ENCODE assay signal across 1 cellular context in the genomic region with DNA sequence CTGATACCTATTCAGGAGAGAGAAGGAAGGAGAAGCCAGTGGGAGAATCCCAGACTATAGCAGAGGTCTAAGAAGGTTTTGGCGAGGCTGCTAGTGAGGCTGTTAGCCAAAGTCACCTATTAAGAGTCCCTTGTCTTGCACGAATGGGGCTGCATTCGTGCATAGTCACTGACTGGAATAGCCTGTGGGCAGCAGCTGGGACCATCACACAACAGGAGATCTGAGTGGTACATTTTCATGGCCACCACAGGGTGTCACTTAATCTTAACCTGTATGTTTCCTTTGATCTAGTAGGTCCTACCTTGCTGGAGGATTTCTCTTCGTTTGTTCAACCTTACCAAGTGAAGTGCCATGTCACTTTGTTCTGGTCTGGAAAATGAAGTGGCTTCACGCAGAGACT.
TF ChIP-seq lines count a peak whose summit lies in the region.

No MANE protein-coding gene starts in this region.

TF ChIP-seq in WTC11, 78 proteins besides CTCF, POLR2A, EP300 and RAD21 (continued from another document):
- TF ChIP-seq, protein P1, sequence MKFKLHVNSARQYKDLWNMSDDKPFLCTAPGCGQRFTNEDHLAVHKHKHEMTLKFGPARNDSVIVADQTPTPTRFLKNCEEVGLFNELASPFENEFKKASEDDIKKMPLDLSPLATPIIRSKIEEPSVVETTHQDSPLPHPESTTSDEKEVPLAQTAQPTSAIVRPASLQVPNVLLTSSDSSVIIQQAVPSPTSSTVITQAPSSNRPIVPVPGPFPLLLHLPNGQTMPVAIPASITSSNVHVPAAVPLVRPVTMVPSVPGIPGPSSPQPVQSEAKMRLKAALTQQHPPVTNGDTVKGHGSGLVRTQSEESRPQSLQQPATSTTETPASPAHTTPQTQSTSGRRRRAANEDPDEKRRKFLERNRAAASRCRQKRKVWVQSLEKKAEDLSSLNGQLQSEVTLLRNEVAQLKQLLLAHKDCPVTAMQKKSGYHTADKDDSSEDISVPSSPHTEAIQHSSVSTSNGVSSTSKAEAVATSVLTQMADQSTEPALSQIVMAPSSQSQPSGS (CRISPR knock-in tag; IDR thresholded peaks at IDR 0.05; ENCODE audit: borderline replicate concordance, low read depth), result no peak
- TF ChIP-seq, protein P2, sequence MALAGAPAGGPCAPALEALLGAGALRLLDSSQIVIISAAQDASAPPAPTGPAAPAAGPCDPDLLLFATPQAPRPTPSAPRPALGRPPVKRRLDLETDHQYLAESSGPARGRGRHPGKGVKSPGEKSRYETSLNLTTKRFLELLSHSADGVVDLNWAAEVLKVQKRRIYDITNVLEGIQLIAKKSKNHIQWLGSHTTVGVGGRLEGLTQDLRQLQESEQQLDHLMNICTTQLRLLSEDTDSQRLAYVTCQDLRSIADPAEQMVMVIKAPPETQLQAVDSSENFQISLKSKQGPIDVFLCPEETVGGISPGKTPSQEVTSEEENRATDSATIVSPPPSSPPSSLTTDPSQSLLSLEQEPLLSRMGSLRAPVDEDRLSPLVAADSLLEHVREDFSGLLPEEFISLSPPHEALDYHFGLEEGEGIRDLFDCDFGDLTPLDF (CRISPR knock-in tag; IDR thresholded peaks at IDR 0.05), result no peak
